In genomic region chr2:113088173-113088992, GRCh38 we compare ENCODE assay signal across 28 cellular contexts. TPM values are rescaled to one million over a fixed set of nuclear protein-coding genes. Genes with fewer than 3 reads are reported as not detected.
"Had no signal": no experiment of that assay in that cellular context is flagged by ENCODE, and none has a peak within 500 bp of the region (broad histone marks: within the 10 kb centered on the region; RNA-seq: fewer than 3 reads in every experiment).

No MANE protein-coding gene starts in this region.

- H3K27ac ChIP-seq: spleen, transverse colon had no signal

- H3K36me3 ChIP-seq: spleen, transverse colon had no signal

- DNase-seq: activated CD4-positive, alpha-beta memory T cell treated with anti-CD3 and anti-CD28 coated beads, Interleukin-2, amount 10 ng/mL, durations not matched to agents 7 days and 5 days; activated CD4-positive, alpha-beta T cell treated with anti-CD3 and anti-CD28 coated beads for 1 hour; activated CD4-positive, alpha-beta T cell treated with anti-CD3 and anti-CD28 coated beads, Interleukin-2, amount 10 ng/mL, durations not matched to agents 7 days and 5 days; activated CD8-positive, alpha-beta memory T cell treated with anti-CD3 and anti-CD28 coated beads, Interleukin-2, amount 50 U/mL, for 48 hours; activated naive CD8-positive, alpha-beta T cell treated with anti-CD3 and anti-CD28 coated beads, Interleukin-2, amount 50 U/mL, for 24 hours; activated T-cell treated with anti-CD3 and anti-CD28 coated beads, Interleukin-2, amount 50 U/mL, for 24 hours; amygdala; cortex of kidney; foreskin fibroblast; head of caudate nucleus; hippocampal formation; kidney; mesendoderm; posterior cingulate gyrus; right cardiac atrium; spleen; stimulated activated naive CD4-positive, alpha-beta T cell treated with Interleukin-2 at 50 U/mL for 16 hours; T-helper 17 cell; transverse colon had no signal

- FAIRE-seq: endothelial cell of umbilical vein, kidney had no signal

- H3K9me3 ChIP-seq: transverse colon had no signal

- H3K27me3 ChIP-seq: transverse colon had no signal

- ATAC-seq: activated naive CD8-positive, alpha-beta T cell treated with anti-CD3 and anti-CD28 coated beads, Interleukin-2, amount 50 U/mL, for 24 hours; natural killer cell treated with Interleukin-12 subunit alpha and Interleukin-12 subunit beta and Interleukin-15 and Interleukin-18, amount 100 ng/mL, for 72 hours; right cardiac atrium; T-helper 17 cell had no signal

- H3K4me1 ChIP-seq: transverse colon had no signal

- H3K4me3 ChIP-seq: lung, spleen, transverse colon had no signal

RNA-seq across cellular contexts. Expression of gene IL1F10, which starts 20.6 kb away (rescaled TPM):
- total RNA-seq: activated CD4-positive, alpha-beta memory T cell treated with anti-CD3 and anti-CD28 coated beads, Interleukin-2, amount 10 ng/mL, durations not matched to agents 7 days and 5 days; activated CD4-positive, alpha-beta T cell treated with anti-CD3 and anti-CD28 coated beads, Interleukin-2, amount 10 ng/mL, durations not matched to agents 7 days and 5 days; activated T-helper 2 cell treated with anti-CD3 and anti-CD28 coated beads, Interferon-gamma antibody, Interleukin-2, Interleukin-4, amounts not matched to agents 10 μg/mL and 5 μg/mL and 100 μg/mL, durations not matched to agents 14 hours and 24 hours and 36 hours; chondrocyte; endothelial cell of umbilical vein; kidney; lung; mononuclear cell; natural killer cell treated with Interleukin-12 subunit alpha and Interleukin-12 subunit beta and Interleukin-15 and Interleukin-18, amount 100 ng/mL, for 72 hours; osteoblast; right cardiac atrium; spleen; T-helper 17 cell; temporal lobe; transverse colon; urinary bladder had no signal
- polyA plus RNA-seq: endothelial cell of umbilical vein, lung, right cardiac atrium, spleen, urinary bladder had no signal

RNA-seq across cellular contexts. Expression of gene IL36RN, which starts 29.4 kb away (rescaled TPM):
- total RNA-seq: activated CD4-positive, alpha-beta memory T cell treated with anti-CD3 and anti-CD28 coated beads, Interleukin-2, amount 10 ng/mL, durations not matched to agents 7 days and 5 days; activated CD4-positive, alpha-beta T cell treated with anti-CD3 and anti-CD28 coated beads, Interleukin-2, amount 10 ng/mL, durations not matched to agents 7 days and 5 days; activated T-helper 2 cell treated with anti-CD3 and anti-CD28 coated beads, Interferon-gamma antibody, Interleukin-2, Interleukin-4, amounts not matched to agents 10 μg/mL and 5 μg/mL and 100 μg/mL, durations not matched to agents 14 hours and 24 hours and 36 hours; chondrocyte; endothelial cell of umbilical vein; kidney; mononuclear cell; natural killer cell treated with Interleukin-12 subunit alpha and Interleukin-12 subunit beta and Interleukin-15 and Interleukin-18, amount 100 ng/mL, for 72 hours; osteoblast; right cardiac atrium; spleen; T-helper 17 cell; temporal lobe; transverse colon had no signal
- polyA plus RNA-seq: endothelial cell of umbilical vein, right cardiac atrium, spleen, urinary bladder had no signal

RNA-seq across cellular contexts. Expression of gene IL36B, which starts 35.7 kb away (rescaled TPM):
- total RNA-seq: activated CD4-positive, alpha-beta memory T cell treated with anti-CD3 and anti-CD28 coated beads, Interleukin-2, amount 10 ng/mL, durations not matched to agents 7 days and 5 days; activated CD4-positive, alpha-beta T cell treated with anti-CD3 and anti-CD28 coated beads, Interleukin-2, amount 10 ng/mL, durations not matched to agents 7 days and 5 days; activated T-helper 2 cell treated with anti-CD3 and anti-CD28 coated beads, Interferon-gamma antibody, Interleukin-2, Interleukin-4, amounts not matched to agents 10 μg/mL and 5 μg/mL and 100 μg/mL, durations not matched to agents 14 hours and 24 hours and 36 hours; chondrocyte; endothelial cell of umbilical vein; kidney; lung; mononuclear cell; natural killer cell treated with Interleukin-12 subunit alpha and Interleukin-12 subunit beta and Interleukin-15 and Interleukin-18, amount 100 ng/mL, for 72 hours; osteoblast; right cardiac atrium; spleen; T-helper 17 cell; temporal lobe; transverse colon; urinary bladder had no signal
- polyA plus RNA-seq: endothelial cell of umbilical vein, right cardiac atrium, spleen, urinary bladder had no signal

RNA-seq across cellular contexts. Expression of gene IL1RN, which starts 39.0 kb away (rescaled TPM):
- total RNA-seq: chondrocyte, endothelial cell of umbilical vein, osteoblast, temporal lobe had no signal
- polyA plus RNA-seq: endothelial cell of umbilical vein had no signal
